In the genomic region with DNA sequence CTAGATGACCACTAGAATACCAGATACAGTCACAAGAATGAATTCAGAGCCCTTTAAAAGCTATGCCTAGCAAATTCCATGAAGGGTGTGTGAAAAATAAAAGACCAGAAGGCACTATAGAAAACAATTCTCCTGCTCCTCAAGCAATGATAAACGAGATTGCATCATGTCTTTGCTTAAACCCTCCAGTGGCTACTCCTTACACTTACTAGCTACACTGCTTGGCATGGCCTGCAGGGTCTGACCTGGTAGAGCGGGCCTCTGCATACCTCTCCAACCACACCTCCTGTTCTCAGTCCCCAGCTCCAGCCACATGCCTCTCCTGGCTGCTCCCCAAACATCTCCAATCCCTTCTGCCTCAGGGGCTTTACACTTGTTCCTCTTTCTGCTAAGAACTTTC, we compare ENCODE assay signal across 12 cellular contexts. TPM values are rescaled to one million over a fixed set of nuclear protein-coding genes. Genes with fewer than 3 reads are reported as not detected.
A peak's percentile ranks its signal among the peaks of the same experiment; 100 is the strongest.
DNase-seq lines count a peak whose midpoint lies in the region; ATAC-seq and TF ChIP-seq lines count a peak whose summit lies in the region.
"Had no signal": no experiment of that assay in that cellular context is flagged by ENCODE, and none has a peak within 500 bp of the region (broad histone marks: within the 10 kb centered on the region; RNA-seq: fewer than 3 reads in every experiment).

No MANE protein-coding gene starts in this region.

- POLR2A ChIA-PET in activated CD8-positive, alpha-beta T cell treated with anti-CD3 and anti-CD28 coated beads for 36 hours (lab: Charles Lee): interaction anchor here (1.1 kb wide), 2 partner anchors 149 to 227 kb away, joined by 3 to 4 read pairs; no protein-coding TSS in a partner anchor
- POLR2A ChIA-PET in activated CD8-positive, alpha-beta T cell treated with anti-CD3 and anti-CD28 coated beads, Interleukin-2, amount 10 ng/mL, durations not matched to agents 7 days and 5 days (lab: Charles Lee): interaction anchor here (0.6 kb wide), 1 partner anchor 268 kb away, joined by 3 read pairs; no protein-coding TSS in a partner anchor

- TF ChIP-seq POLR2A in breast epithelium (IDR thresholded peaks at IDR 0.05): no peak

- no peaks in the 10 kb centered on the region for H3K4me1 ChIP-seq in breast epithelium

- H3K9me3 ChIP-seq in breast epithelium: no peaks in the 10 kb centered on the region

- H3K27ac Mint-ChIP-seq in activated CD8-positive, alpha-beta T cell treated with anti-CD3 and anti-CD28 coated beads for 36 hours: peak overlapping the region; percentile 28
- no peak overlapping the region for H3K27ac Mint-ChIP-seq in activated CD8-positive, alpha-beta T cell treated with anti-CD3 and anti-CD28 coated beads, Interleukin-2, amount 10 ng/mL, durations not matched to agents 7 days and 5 days
- no peak overlapping the region for H3K27ac Mint-ChIP-seq in stimulated activated effector memory CD8-positive, alpha-beta T cell treated with anti-CD3 and anti-CD28 coated beads, Interleukin-12 subunit alpha, Interleukin-12 subunit beta, amount 100 ng/mL, for 72 hours
- H3K27ac Mint-ChIP-seq: memory B cell had no signal

- intact Hi-C loops in activated CD8-positive, alpha-beta T cell treated with anti-CD3 and anti-CD28 coated beads for 36 hours (cut with micrococcal nuclease): no loop called here
- intact Hi-C loops in breast epithelium (cut with DNase I; ENCODE audit: low total_unique reads): no loop called here

- CTCF ChIA-PET in activated CD8-positive, alpha-beta T cell treated with anti-CD3 and anti-CD28 coated beads for 36 hours (lab: Charles Lee): interaction anchor here (0.8 to 6.2 kb wide), 13 partner anchors 8 to 297 kb away, joined by 3 to 50 read pairs (median 4); a partner anchor contains a TSS
- CTCF ChIA-PET in activated CD8-positive, alpha-beta T cell treated with anti-CD3 and anti-CD28 coated beads, Interleukin-2, amount 10 ng/mL, durations not matched to agents 7 days and 5 days (lab: Charles Lee): interaction anchor here (0.6 to 2.9 kb wide), 9 partner anchors 9 to 123 kb away, joined by 3 to 20 read pairs (median 4); a partner anchor contains a TSS

- no peaks in the 10 kb centered on the region for H3K27me3 ChIP-seq in breast epithelium

- no peaks in the 10 kb centered on the region for H3K27me3 Mint-ChIP-seq in activated CD8-positive, alpha-beta T cell treated with anti-CD3 and anti-CD28 coated beads for 36 hours
- H3K27me3 Mint-ChIP-seq in activated CD8-positive, alpha-beta T cell treated with anti-CD3 and anti-CD28 coated beads, Interleukin-2, amount 10 ng/mL, durations not matched to agents 7 days and 5 days (ENCODE audit: low read depth): peaks cover 9% of the 10 kb centered on the region

- peaks cover 3% of the 10 kb centered on the region for H3K4me1 Mint-ChIP-seq in activated CD8-positive, alpha-beta T cell treated with anti-CD3 and anti-CD28 coated beads for 36 hours (ENCODE audit: low read depth)
- no peaks in the 10 kb centered on the region for H3K4me1 Mint-ChIP-seq in activated CD8-positive, alpha-beta T cell treated with anti-CD3 and anti-CD28 coated beads, Interleukin-2, amount 10 ng/mL, durations not matched to agents 7 days and 5 days (ENCODE audit: low read depth)
- peaks cover 5% of the 10 kb centered on the region for H3K4me1 Mint-ChIP-seq in stimulated activated effector memory CD8-positive, alpha-beta T cell treated with anti-CD3 and anti-CD28 coated beads, Interleukin-12 subunit alpha, Interleukin-12 subunit beta, amount 100 ng/mL, for 72 hours

- no peak for TF ChIP-seq CTCF in activated CD8-positive, alpha-beta T cell treated with anti-CD3 and anti-CD28 coated beads for 36 hours (IDR thresholded peaks at IDR 0.05)
- TF ChIP-seq CTCF in breast epithelium (IDR thresholded peaks at IDR 0.05): peak in 1 of 3 donors; percentile 19

- H3K36me3 Mint-ChIP-seq in activated CD8-positive, alpha-beta T cell treated with anti-CD3 and anti-CD28 coated beads for 36 hours (ENCODE audit: low read depth): no peaks in the 10 kb centered on the region
- no peaks in the 10 kb centered on the region for H3K36me3 Mint-ChIP-seq in activated CD8-positive, alpha-beta T cell treated with anti-CD3 and anti-CD28 coated beads, Interleukin-2, amount 10 ng/mL, durations not matched to agents 7 days and 5 days (ENCODE audit: low read depth)
- no peaks in the 10 kb centered on the region for H3K36me3 Mint-ChIP-seq in stimulated activated effector memory CD8-positive, alpha-beta T cell treated with anti-CD3 and anti-CD28 coated beads, Interleukin-12 subunit alpha, Interleukin-12 subunit beta, amount 100 ng/mL, for 72 hours
- H3K36me3 Mint-ChIP-seq: memory B cell had no signal

- H3K9me3 Mint-ChIP-seq in activated CD8-positive, alpha-beta T cell treated with anti-CD3 and anti-CD28 coated beads for 36 hours: no peaks in the 10 kb centered on the region
- H3K9me3 Mint-ChIP-seq in activated CD8-positive, alpha-beta T cell treated with anti-CD3 and anti-CD28 coated beads, Interleukin-2, amount 10 ng/mL, durations not matched to agents 7 days and 5 days (ENCODE audit: insufficient read depth): no peaks in the 10 kb centered on the region
- H3K9me3 Mint-ChIP-seq in stimulated activated effector memory CD8-positive, alpha-beta T cell treated with anti-CD3 and anti-CD28 coated beads, Interleukin-12 subunit alpha, Interleukin-12 subunit beta, amount 100 ng/mL, for 72 hours: no peaks in the 10 kb centered on the region
- H3K9me3 Mint-ChIP-seq: memory B cell had no signal

- no peak overlapping the region for H3K4me3 Mint-ChIP-seq in activated CD8-positive, alpha-beta T cell treated with anti-CD3 and anti-CD28 coated beads for 36 hours
- H3K4me3 Mint-ChIP-seq in activated CD8-positive, alpha-beta T cell treated with anti-CD3 and anti-CD28 coated beads, Interleukin-2, amount 10 ng/mL, durations not matched to agents 7 days and 5 days: no peak overlapping the region
- no peak overlapping the region for H3K4me3 Mint-ChIP-seq in stimulated activated effector memory CD8-positive, alpha-beta T cell treated with anti-CD3 and anti-CD28 coated beads, Interleukin-12 subunit alpha, Interleukin-12 subunit beta, amount 100 ng/mL, for 72 hours
- H3K4me3 Mint-ChIP-seq: memory B cell had no signal

- no peak overlapping the region for H3K27ac ChIP-seq in breast epithelium

- DNase-seq in activated CD8-positive, alpha-beta T cell treated with anti-CD3 and anti-CD28 coated beads for 36 hours: no peak
- no peak for DNase-seq in activated CD8-positive, alpha-beta T cell treated with anti-CD3 and anti-CD28 coated beads, Interleukin-2, amount 10 ng/mL, durations not matched to agents 7 days and 5 days
- DNase-seq in NOMO-1 (lab: John Stamatoyannopoulos, UW; ENCODE audit: unreplicated experiment in 2 of 2) (peak; percentile 38 to 61), breast epithelium (ENCODE audit: low spot score in 2 of 2) (peak; percentile 55 to 69), dermis blood vessel endothelial cell (no peak), occipital lobe (lab: John Stamatoyannopoulos, UW) (no peak), NCI-H128 (lab: John Stamatoyannopoulos, UW; ENCODE audit: unreplicated experiment) (no peak)
- DNase-seq in stimulated activated effector memory CD8-positive, alpha-beta T cell treated with anti-CD3 and anti-CD28 coated beads, Interleukin-12 subunit alpha, Interleukin-12 subunit beta, amount 100 ng/mL, for 72 hours (ENCODE audit: low spot score in 2 of 2): no peak
- DNase-seq: activated CD4-positive, CD25-positive, alpha-beta regulatory T cell treated with anti-CD3 and anti-CD28 coated beads, Interleukin-2, amount 50 U/mL, for 72 hours; activated gamma-delta T cell had no signal

- no peak overlapping the region for H3K4me3 ChIP-seq in breast epithelium

- H3K36me3 ChIP-seq in breast epithelium: no peaks in the 10 kb centered on the region

- ATAC-seq in activated CD8-positive, alpha-beta T cell treated with anti-CD3 and anti-CD28 coated beads for 36 hours: no peak
- no peak for ATAC-seq in activated CD8-positive, alpha-beta T cell treated with anti-CD3 and anti-CD28 coated beads, Interleukin-2, amount 10 ng/mL, durations not matched to agents 7 days and 5 days
- ATAC-seq in stimulated activated effector memory CD8-positive, alpha-beta T cell treated with anti-CD3 and anti-CD28 coated beads, Interleukin-12 subunit alpha, Interleukin-12 subunit beta, amount 100 ng/mL, for 72 hours: peak; percentile 42

RNA-seq across cellular contexts. Expression of a gene that starts 11.0 kb away (rescaled TPM):
- total RNA-seq in activated CD8-positive, alpha-beta T cell treated with anti-CD3 and anti-CD28 coated beads for 36 hours: 1 to 10 TPM; 9.7 to 10.0 TPM
- total RNA-seq in activated CD8-positive, alpha-beta T cell treated with anti-CD3 and anti-CD28 coated beads, Interleukin-2, amount 10 ng/mL, durations not matched to agents 7 days and 5 days: 1 to 10 TPM; 7.3 to 7.7 TPM
- 100 to 1,000 TPM; 156 to 444 (median 190) TPM for total RNA-seq in breast epithelium
- 58.1 and 71.5 TPM in 2 replicates for total RNA-seq in dermis blood vessel endothelial cell
- total RNA-seq in occipital lobe: 45.4 TPM

RNA-seq across cellular contexts. Expression of a gene that starts 46.3 kb away (rescaled TPM):
- total RNA-seq in activated CD8-positive, alpha-beta T cell treated with anti-CD3 and anti-CD28 coated beads for 36 hours: 100 to 1,000 TPM; 224 to 229 TPM
- total RNA-seq in activated CD8-positive, alpha-beta T cell treated with anti-CD3 and anti-CD28 coated beads, Interleukin-2, amount 10 ng/mL, durations not matched to agents 7 days and 5 days: 100 to 1,000 TPM; 243 to 251 TPM
- total RNA-seq in breast epithelium (1 to 10 TPM in 2 of 3 donors, under 1 TPM in 1; 0.80 to 2.0 (median 2.0) TPM), dermis blood vessel endothelial cell (0.09 TPM in 1 of 2 replicates, not detected in the other), occipital lobe (2.3 TPM)
- total RNA-seq: RPMI7951 had no signal

Comparison
In these comparisons a context has a peak if more than half of its experiments do, and no peak if none do; other contexts are left out.
1. DNase-seq: peak in NOMO-1 (2 of 2) and breast epithelium (2 of 2); none in activated CD8-positive, alpha-beta T cell treated with anti-CD3 and anti-CD28 coated beads for 36 hours (single experiment), activated CD8-positive, alpha-beta T cell treated with anti-CD3 and anti-CD28 coated beads, Interleukin-2, amount 10 ng/mL, durations not matched to agents 7 days and 5 days (single experiment), stimulated activated effector memory CD8-positive, alpha-beta T cell treated with anti-CD3 and anti-CD28 coated beads, Interleukin-12 subunit alpha, Interleukin-12 subunit beta, amount 100 ng/mL, for 72 hours (0 of 2), dermis blood vessel endothelial cell (single experiment), occipital lobe (single experiment) and NCI-H128 (single experiment).
2. RNA of a gene that starts 46.3 kb away (total RNA-seq): 243 to 251 TPM in activated CD8-positive, alpha-beta T cell treated with anti-CD3 and anti-CD28 coated beads, Interleukin-2, amount 10 ng/mL, durations not matched to agents 7 days and 5 days and 224 to 229 TPM in activated CD8-positive, alpha-beta T cell treated with anti-CD3 and anti-CD28 coated beads for 36 hours; 2.3 TPM in occipital lobe (single experiment), 0.80 to 2.0 TPM in breast epithelium and 0.09 TPM in dermis blood vessel endothelial cell; every median in the first group is over 10 times any median in the second.